10 cellular contexts compared by ENCODE assay signal in the genomic region with DNA sequence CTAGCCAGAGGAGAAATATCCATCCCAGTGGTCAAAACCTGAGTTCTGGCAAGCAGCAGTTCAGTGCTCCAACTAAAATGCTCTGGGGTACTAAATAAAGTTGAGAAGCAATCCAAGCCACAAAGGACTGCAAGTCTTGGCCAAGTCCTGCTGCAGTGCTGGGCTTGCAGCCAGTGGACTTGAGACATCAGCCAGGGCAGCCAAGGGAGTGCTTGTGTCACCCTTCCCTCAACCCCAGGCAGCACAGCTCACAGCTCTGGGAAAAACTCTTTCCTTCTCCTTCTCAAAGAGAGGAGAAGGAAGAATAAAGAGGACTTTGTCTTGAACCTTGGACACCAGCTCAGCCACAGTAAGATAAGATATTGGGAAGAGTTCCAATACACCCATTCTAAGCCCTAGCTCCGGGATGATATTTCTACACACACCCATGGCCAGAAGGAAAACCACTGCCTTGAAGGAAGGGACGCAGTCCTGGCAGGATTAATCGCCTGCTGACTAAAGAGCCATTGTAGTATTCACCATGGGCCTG.
DNase-seq lines count a peak whose midpoint lies in the region; ATAC-seq and TF ChIP-seq lines count a peak whose summit lies in the region.
"Had no signal": no experiment of that assay in that cellular context is flagged by ENCODE, and none has a peak within 500 bp of the region (broad histone marks: within the 10 kb centered on the region; RNA-seq: fewer than 3 reads in every experiment).

No MANE protein-coding gene starts in this region.

- no peak overlapping the region for H3K4me3 ChIP-seq in heart left ventricle

- peaks cover 3% of the 10 kb centered on the region for H3K27me3 Mint-ChIP-seq in brain
- no peaks in the 10 kb centered on the region for H3K27me3 Mint-ChIP-seq in CD4-positive, alpha-beta T cell
- H3K27me3 Mint-ChIP-seq in osteocyte (ENCODE audit: unreplicated experiment) = no peaks in the 10 kb centered on the region

- no peaks in the 10 kb centered on the region for H3K9me3 ChIP-seq in heart left ventricle
- no peaks in the 10 kb centered on the region for H3K9me3 ChIP-seq in CD4-positive, alpha-beta T cell (ENCODE audit: control insufficient read depth, low read length)

- peak overlapping the region in 5 of 12 donors; percentile 42 to 61 (median 49) for H3K27ac ChIP-seq in heart left ventricle
- no peak overlapping the region for H3K27ac ChIP-seq in CD4-positive, alpha-beta T cell (ENCODE audit: low read depth, low read length)

- TF ChIP-seq CTCF in brain (conservative IDR thresholded peaks at IDR 0.05) = no peak
- no peak for TF ChIP-seq CTCF in heart left ventricle (IDR thresholded peaks at IDR 0.05)
- no peak for TF ChIP-seq CTCF in CD4-positive, alpha-beta T cell (IDR thresholded peaks at IDR 0.05)
- TF ChIP-seq CTCF in osteocyte (IDR thresholded peaks at IDR 0.05) = no peak

- intact Hi-C loops in heart left ventricle (cut with DNase I) = loop anchor here in 1 of 10 donors (2.0 kb wide), 1 partner anchor 62 kb away; no protein-coding TSS in a partner anchor
- intact Hi-C loops in posterior vena cava (cut with DNase I) = no loop called here
- intact Hi-C loops in CD4-positive, alpha-beta T cell (cut with DNase I, micrococcal nuclease) = no loop called here

- peaks cover 0 to 6% (median 0%) of the 10 kb centered on the region in 9 donors for H3K27me3 ChIP-seq in heart left ventricle
- no peaks in the 10 kb centered on the region for H3K27me3 ChIP-seq in CD4-positive, alpha-beta T cell (ENCODE audit: control insufficient read depth, insufficient read depth, low read length)

- peaks cover 0 to 8% (median 0%) of the 10 kb centered on the region in 12 donors for H3K4me1 ChIP-seq in heart left ventricle

- H3K27ac Mint-ChIP-seq in brain = peak overlapping the region in 3 of 5 experiments; percentile 60 to 94 (median 84)
- H3K27ac Mint-ChIP-seq in CD4-positive, alpha-beta T cell = no peak overlapping the region
- no peak overlapping the region for H3K27ac Mint-ChIP-seq in osteocyte (ENCODE audit: unreplicated experiment)

- no peaks in the 10 kb centered on the region for H3K36me3 Mint-ChIP-seq in brain
- peaks cover 2% of the 10 kb centered on the region for H3K36me3 Mint-ChIP-seq in CD4-positive, alpha-beta T cell (ENCODE audit: low read depth)
- no peaks in the 10 kb centered on the region for H3K36me3 Mint-ChIP-seq in osteocyte (ENCODE audit: unreplicated experiment)

- no peak for TF ChIP-seq POLR2A in heart left ventricle (IDR thresholded peaks at IDR 0.05)

- CTCF ChIA-PET in CD4-positive, alpha-beta T cell (lab: Charles Lee) = no interaction called here

- peaks cover 2 to 13% (median 7%) of the 10 kb centered on the region in 5 experiments for H3K9me3 Mint-ChIP-seq in brain
- peaks cover 1% of the 10 kb centered on the region for H3K9me3 Mint-ChIP-seq in CD4-positive, alpha-beta T cell
- H3K9me3 Mint-ChIP-seq in osteocyte (ENCODE audit: unreplicated experiment) = peaks cover 26% of the 10 kb centered on the region

- peak; percentile 19 for DNase-seq in Daoy (ENCODE audit: low read depth)
- DNase-seq in heart left ventricle = peak; percentile 66 to 84 (median 79)
- peak; percentile 92 for DNase-seq in posterior vena cava (ENCODE audit: low spot score)
- no peak for DNase-seq in CD4-positive, alpha-beta T cell
- DNase-seq in DMS53 (lab: John Stamatoyannopoulos, UW) = no peak
- DNase-seq in stimulated activated CD4-positive, alpha-beta T cell treated with anti-CD3 and anti-CD28 coated beads, Interleukin-2, amount 100 ng/mL, for 24 hours = no peak
- no peak for DNase-seq in osteocyte (ENCODE audit: extremely low spot score, unreplicated experiment)
- DNase-seq: activated CD4-positive, CD25-positive, alpha-beta regulatory T cell treated with anti-CD3 and anti-CD28 coated beads, Interleukin-2, amount 50 U/mL, for 72 hours had no signal

- ATAC-seq in heart left ventricle = peak; percentile 73 to 94 (median 90)
- no peak for ATAC-seq in CD4-positive, alpha-beta T cell (ENCODE audit: poor library complexity)
- ATAC-seq: Panc1 had no signal

- H3K4me1 Mint-ChIP-seq in brain (peaks cover 8% of the 10 kb centered on the region), osteocyte (ENCODE audit: unreplicated experiment) (no peaks in the 10 kb centered on the region)
- H3K4me1 Mint-ChIP-seq in CD4-positive, alpha-beta T cell (ENCODE audit: low read depth) = no peaks in the 10 kb centered on the region

- POLR2A ChIA-PET in CD4-positive, alpha-beta T cell (lab: Charles Lee) = no interaction called here

- H3K4me3 Mint-ChIP-seq in brain (peak overlapping the region in 1 of 5 experiments; percentile 15), osteocyte (ENCODE audit: unreplicated experiment) (no peak overlapping the region)
- H3K4me3 Mint-ChIP-seq in CD4-positive, alpha-beta T cell = no peak overlapping the region

- no peaks in the 10 kb centered on the region for H3K36me3 ChIP-seq in heart left ventricle

- 32 to 57% (median 44%) methylated on average over 3 of the region's 3 CpGs for WGBS in heart left ventricle, 4 donors

Comparison
In these comparisons a context has a peak if more than half of its experiments do, and no peak if none do; other contexts are left out.
1. DNase-seq: peak in Daoy (single experiment), heart left ventricle (5 of 5) and posterior vena cava (single experiment); none in CD4-positive, alpha-beta T cell (0 of 10), DMS53 (single experiment), stimulated activated CD4-positive, alpha-beta T cell treated with anti-CD3 and anti-CD28 coated beads, Interleukin-2, amount 100 ng/mL, for 24 hours (0 of 2) and osteocyte (single experiment).
2. H3K27ac Mint-ChIP-seq: peak in brain (3 of 5); none in CD4-positive, alpha-beta T cell (single experiment) and osteocyte (single experiment).